Comparison of ENCODE assay signal across 20 cellular contexts in the genomic region with DNA sequence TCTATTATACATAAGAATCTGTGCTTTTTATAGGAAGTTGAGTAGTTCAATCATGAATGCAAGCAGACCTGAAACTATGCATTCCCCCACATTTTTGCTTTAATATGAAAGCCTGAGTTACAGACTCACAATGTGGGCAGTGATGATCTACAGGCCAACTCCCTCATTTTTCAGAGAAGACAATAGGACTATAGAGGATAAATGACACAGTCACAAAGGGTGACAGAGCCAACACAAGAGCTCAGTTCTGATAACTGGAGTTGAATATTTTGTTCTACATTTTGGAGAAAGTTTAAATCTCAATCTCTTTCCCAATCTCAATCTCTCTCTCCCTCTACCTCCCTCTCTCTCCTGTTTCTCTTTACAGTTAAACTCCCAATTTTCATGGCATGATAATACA.
"Had no signal": no experiment of that assay in that cellular context is flagged by ENCODE, and none has a peak within 500 bp of the region (broad histone marks: within the 10 kb centered on the region; RNA-seq: fewer than 3 reads in every experiment).

No MANE protein-coding gene starts in this region.

- ATAC-seq: heart left ventricle; left lung; lower lobe of right lung; naive thymus-derived CD8-positive, alpha-beta T cell; stimulated activated naive B cell treated with anti-CD40 and anti-IgM and Interleukin-4, amounts not matched to agents 10 μg/mL and 1 μg/mL and 100 μg/mL, for 72 hours; stimulated activated naive CD8-positive, alpha-beta T cell treated with anti-CD3 and anti-CD28 coated beads, Interleukin-15, amount 100 ng/mL, for 72 hours had no signal

- H3K27ac ChIP-seq: colonic mucosa, heart left ventricle, left lung, lower lobe of right lung, neutrophil, right atrium auricular region, sigmoid colon, skin epidermis, thyroid gland had no signal

- H3K4me3 Mint-ChIP-seq: endodermal cell; naive thymus-derived CD8-positive, alpha-beta T cell; stimulated activated naive B cell treated with anti-CD40 and anti-IgM and Interleukin-4, amounts not matched to agents 10 μg/mL and 1 μg/mL and 100 μg/mL, for 72 hours; stimulated activated naive CD8-positive, alpha-beta T cell treated with anti-CD3 and anti-CD28 coated beads, Interleukin-15, amount 100 ng/mL, for 72 hours; type B pancreatic cell had no signal

- H3K27me3 ChIP-seq: colonic mucosa, left lung, neutrophil, right atrium auricular region, sigmoid colon, thyroid gland had no signal

- H3K27ac Mint-ChIP-seq: endodermal cell; naive thymus-derived CD8-positive, alpha-beta T cell; stimulated activated naive B cell treated with anti-CD40 and anti-IgM and Interleukin-4, amounts not matched to agents 10 μg/mL and 1 μg/mL and 100 μg/mL, for 72 hours; stimulated activated naive CD8-positive, alpha-beta T cell treated with anti-CD3 and anti-CD28 coated beads, Interleukin-15, amount 100 ng/mL, for 72 hours; type B pancreatic cell had no signal

- DNase-seq: colonic mucosa; dermis blood vessel endothelial cell; effector CD4-positive, alpha-beta T cell; endodermal cell; foreskin melanocyte; heart left ventricle; left lung; lower lobe of right lung; mesenchymal stem cell; naive thymus-derived CD8-positive, alpha-beta T cell; sigmoid colon; stimulated activated CD4-positive, alpha-beta T cell treated with anti-CD3 and anti-CD28 coated beads, Interleukin-2, amount 100 ng/mL, for 24 hours; stimulated activated CD4-positive, alpha-beta T cell treated with anti-CD3 and anti-CD28 coated beads, Interleukin-4, amount 100 ng/mL, for 4 hours; stimulated activated naive B cell treated with anti-CD40 and anti-IgM and Interleukin-4, amounts not matched to agents 10 μg/mL and 1 μg/mL and 100 μg/mL, for 72 hours; stimulated activated naive CD8-positive, alpha-beta T cell treated with anti-CD3 and anti-CD28 coated beads, Interleukin-15, amount 100 ng/mL, for 72 hours; thyroid gland had no signal

- H3K9me3 Mint-ChIP-seq: endodermal cell; stimulated activated naive CD8-positive, alpha-beta T cell treated with anti-CD3 and anti-CD28 coated beads, Interleukin-15, amount 100 ng/mL, for 72 hours; type B pancreatic cell had no signal

- H3K4me1 Mint-ChIP-seq: endodermal cell; stimulated activated naive CD8-positive, alpha-beta T cell treated with anti-CD3 and anti-CD28 coated beads, Interleukin-15, amount 100 ng/mL, for 72 hours had no signal

- H3K27me3 Mint-ChIP-seq: naive thymus-derived CD8-positive, alpha-beta T cell; stimulated activated naive CD8-positive, alpha-beta T cell treated with anti-CD3 and anti-CD28 coated beads, Interleukin-15, amount 100 ng/mL, for 72 hours; type B pancreatic cell had no signal
